In the genomic region with DNA sequence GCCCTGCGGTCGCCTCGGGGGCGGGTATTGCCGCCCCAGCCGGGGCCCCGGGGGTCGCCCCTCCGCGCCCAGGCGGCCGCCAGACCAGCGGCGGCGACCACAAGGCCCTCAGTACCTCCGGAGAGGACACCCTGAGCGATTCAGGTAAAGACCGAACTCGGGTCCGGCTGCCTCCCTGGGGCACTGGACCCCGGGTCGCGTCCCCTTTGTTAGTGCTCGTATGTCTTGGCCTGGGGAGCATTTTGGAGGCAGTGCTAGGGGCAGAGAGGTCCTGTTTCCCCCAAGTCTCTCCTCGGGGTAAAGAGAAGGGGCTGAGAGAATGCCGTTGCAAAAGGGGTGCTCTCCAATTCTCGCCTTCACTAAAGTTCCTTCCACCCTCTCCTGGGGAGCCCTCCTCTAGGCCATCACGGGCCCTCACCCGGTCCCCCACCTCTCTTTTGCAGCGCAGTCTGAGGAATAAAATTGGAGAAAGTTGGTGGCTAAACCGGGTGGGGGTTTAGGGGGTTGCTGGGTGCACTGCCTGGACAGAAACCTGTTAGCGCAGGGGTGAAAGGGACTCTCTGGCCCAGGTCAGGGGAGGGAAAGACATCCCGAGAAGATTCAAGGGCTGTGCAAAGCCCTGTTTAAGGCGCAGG, we compare ENCODE assay signal across 10 cellular contexts. TPM values are rescaled to one million over a fixed set of nuclear protein-coding genes. Genes with fewer than 3 reads are reported as not detected.
DNase-seq lines count a peak whose midpoint lies in the region; ATAC-seq and TF ChIP-seq lines count a peak whose summit lies in the region.
"Had no signal": no experiment of that assay in that cellular context is flagged by ENCODE, and none has a peak within 500 bp of the region (broad histone marks: within the 10 kb centered on the region; RNA-seq: fewer than 3 reads in every experiment).

No MANE protein-coding gene starts in this region.

- peaks cover 38% of the 10 kb centered on the region for H3K27me3 Mint-ChIP-seq in GM23338 (ENCODE audit: insufficient read depth, low read depth, poor library complexity)
- H3K27me3 Mint-ChIP-seq in activated B cell treated with CpG ODN at 0.5 μM for 24 hours: peaks cover 54% of the 10 kb centered on the region
- peaks cover 51% of the 10 kb centered on the region for H3K27me3 Mint-ChIP-seq in stimulated activated naive CD8-positive, alpha-beta T cell treated with anti-CD3 and anti-CD28 coated beads, Interleukin-15, Interleukin-2, amounts not matched to agents 100 ng/mL and 50 ng/mL, for 24 hours

- H3K36me3 ChIP-seq in GM23338 (ENCODE audit: insufficient read depth): peaks cover 39% of the 10 kb centered on the region
- H3K36me3 ChIP-seq in lower lobe of right lung: no peaks in the 10 kb centered on the region

- ATAC-seq in GM23338: no peak
- no peak for ATAC-seq in activated B cell treated with CpG ODN at 0.5 μM for 24 hours (ENCODE audit: low read depth)
- ATAC-seq in lower lobe of right lung: no peak
- no peak for ATAC-seq in GM21381 (IDR thresholded peaks at IDR 0.05; ENCODE audit: unreplicated experiment)
- ATAC-seq in HG02759 (IDR thresholded peaks at IDR 0.05; ENCODE audit: unreplicated experiment): no peak
- no peak for ATAC-seq in GM19397 (IDR thresholded peaks at IDR 0.05; ENCODE audit: unreplicated experiment)

- H3K4me3 ChIP-seq in GM23338 (peak overlapping the region; percentile 100), lower lobe of right lung (peak overlapping the region; percentile 19)

- H3F3A ChIP-seq in GM23338 (replicated peaks; ENCODE audit: low read depth): peaks cover 35% of the 10 kb centered on the region

- peaks cover 46% of the 10 kb centered on the region for H3K4me1 Mint-ChIP-seq in GM23338
- peaks cover 30% of the 10 kb centered on the region for H3K4me1 Mint-ChIP-seq in activated B cell treated with CpG ODN at 0.5 μM for 24 hours
- H3K4me1 Mint-ChIP-seq in stimulated activated naive CD8-positive, alpha-beta T cell treated with anti-CD3 and anti-CD28 coated beads, Interleukin-15, Interleukin-2, amounts not matched to agents 100 ng/mL and 50 ng/mL, for 24 hours (ENCODE audit: low read depth): peaks cover 22% of the 10 kb centered on the region

- POLR2A ChIA-PET in activated B cell treated with CpG ODN at 0.5 μM for 24 hours (lab: Charles Lee): no interaction called here

- no peak for DNase-seq in GM23338 (ENCODE audit: low spot score)
- no peak for DNase-seq in activated B cell treated with CpG ODN at 0.5 μM for 24 hours
- no peak for DNase-seq in lower lobe of right lung
- DNase-seq: SIG-M5 had no signal

- H4K20me1 ChIP-seq in GM23338 (replicated peaks; ENCODE audit: insufficient read depth): peaks cover 32% of the 10 kb centered on the region

- peak overlapping the region; percentile 100 for H3K4me2 ChIP-seq in GM23338

- no peak for TF ChIP-seq CTCF in GM23338 (conservative IDR thresholded peaks at IDR 0.05; ENCODE audit: low read depth in 2 of 2)
- TF ChIP-seq CTCF in activated B cell treated with CpG ODN at 0.5 μM for 24 hours (IDR thresholded peaks at IDR 0.05): no peak
- TF ChIP-seq CTCF in lower lobe of right lung (IDR thresholded peaks at IDR 0.05): no peak

- peaks cover 66% of the 10 kb centered on the region for H3K36me3 Mint-ChIP-seq in GM23338 (ENCODE audit: low read depth)
- H3K36me3 Mint-ChIP-seq in activated B cell treated with CpG ODN at 0.5 μM for 24 hours (ENCODE audit: low read depth): no peaks in the 10 kb centered on the region
- H3K36me3 Mint-ChIP-seq in stimulated activated naive CD8-positive, alpha-beta T cell treated with anti-CD3 and anti-CD28 coated beads, Interleukin-15, Interleukin-2, amounts not matched to agents 100 ng/mL and 50 ng/mL, for 24 hours (ENCODE audit: low read depth): no peaks in the 10 kb centered on the region

- peaks cover 77% of the 10 kb centered on the region for H3K79me2 ChIP-seq in GM23338 (replicated peaks; ENCODE audit: insufficient read depth)

- H3K4me1 ChIP-seq in GM23338 (ENCODE audit: insufficient read depth) (peaks cover 47% of the 10 kb centered on the region), lower lobe of right lung (peaks cover 47% of the 10 kb centered on the region)

- intact Hi-C loops in activated B cell treated with CpG ODN at 0.5 μM for 24 hours (cut with micrococcal nuclease) (no loop called here), lower lobe of right lung (cut with DNase I) (no loop called here)

- H3K27ac ChIP-seq in GM23338 (ENCODE audit: low read depth) (peak overlapping the region; percentile 84; the same call in 1 of the 2 replicates), lower lobe of right lung (no peak overlapping the region)

- no peaks in the 10 kb centered on the region for H3K9me3 ChIP-seq in lower lobe of right lung

- H3K9me3 Mint-ChIP-seq in GM23338: peaks cover 4% of the 10 kb centered on the region; the same call in 2 of the 3 replicates
- H3K9me3 Mint-ChIP-seq in activated B cell treated with CpG ODN at 0.5 μM for 24 hours: no peaks in the 10 kb centered on the region
- no peaks in the 10 kb centered on the region for H3K9me3 Mint-ChIP-seq in stimulated activated naive CD8-positive, alpha-beta T cell treated with anti-CD3 and anti-CD28 coated beads, Interleukin-15, Interleukin-2, amounts not matched to agents 100 ng/mL and 50 ng/mL, for 24 hours

- no peaks in the 10 kb centered on the region for H3K27me3 ChIP-seq in GM23338 (ENCODE audit: insufficient read depth)
- H3K27me3 ChIP-seq in lower lobe of right lung (ENCODE audit: low read depth): peaks cover 43% of the 10 kb centered on the region

- H3K4me3 Mint-ChIP-seq in GM23338: peak overlapping the region; percentile 97
- peak overlapping the region; percentile 15 for H3K4me3 Mint-ChIP-seq in activated B cell treated with CpG ODN at 0.5 μM for 24 hours
- peak overlapping the region; percentile 32 for H3K4me3 Mint-ChIP-seq in stimulated activated naive CD8-positive, alpha-beta T cell treated with anti-CD3 and anti-CD28 coated beads, Interleukin-15, Interleukin-2, amounts not matched to agents 100 ng/mL and 50 ng/mL, for 24 hours

- no peaks in the 10 kb centered on the region for H3K9me2 ChIP-seq in GM23338 (ENCODE audit: insufficient read depth)

- H2AFZ ChIP-seq in GM23338: no peak overlapping the region

- peak overlapping the region; percentile 95 for H3K27ac Mint-ChIP-seq in GM23338
- H3K27ac Mint-ChIP-seq in activated B cell treated with CpG ODN at 0.5 μM for 24 hours: no peak overlapping the region
- H3K27ac Mint-ChIP-seq in stimulated activated naive CD8-positive, alpha-beta T cell treated with anti-CD3 and anti-CD28 coated beads, Interleukin-15, Interleukin-2, amounts not matched to agents 100 ng/mL and 50 ng/mL, for 24 hours: no peak overlapping the region

- CTCF ChIA-PET in activated B cell treated with CpG ODN at 0.5 μM for 24 hours (lab: Charles Lee): no interaction called here

TF ChIP-seq in GM23338, 12 proteins besides CTCF, POLR2A, EP300 and RAD21:
- TF ChIP-seq ZNF331 (CRISPR knock-in tag; IDR thresholded peaks at IDR 0.05; ENCODE audit: low read depth) (no peak), POLR2AphosphoS5 (IDR thresholded peaks at IDR 0.05; ENCODE audit: low read depth) (peak; percentile 18; the same call in 1 of the 2 replicates), EZH2phosphoT487 (IDR thresholded peaks at IDR 0.05; ENCODE audit: unreplicated experiment) (no peak)
- TF ChIP-seq, protein P1, sequence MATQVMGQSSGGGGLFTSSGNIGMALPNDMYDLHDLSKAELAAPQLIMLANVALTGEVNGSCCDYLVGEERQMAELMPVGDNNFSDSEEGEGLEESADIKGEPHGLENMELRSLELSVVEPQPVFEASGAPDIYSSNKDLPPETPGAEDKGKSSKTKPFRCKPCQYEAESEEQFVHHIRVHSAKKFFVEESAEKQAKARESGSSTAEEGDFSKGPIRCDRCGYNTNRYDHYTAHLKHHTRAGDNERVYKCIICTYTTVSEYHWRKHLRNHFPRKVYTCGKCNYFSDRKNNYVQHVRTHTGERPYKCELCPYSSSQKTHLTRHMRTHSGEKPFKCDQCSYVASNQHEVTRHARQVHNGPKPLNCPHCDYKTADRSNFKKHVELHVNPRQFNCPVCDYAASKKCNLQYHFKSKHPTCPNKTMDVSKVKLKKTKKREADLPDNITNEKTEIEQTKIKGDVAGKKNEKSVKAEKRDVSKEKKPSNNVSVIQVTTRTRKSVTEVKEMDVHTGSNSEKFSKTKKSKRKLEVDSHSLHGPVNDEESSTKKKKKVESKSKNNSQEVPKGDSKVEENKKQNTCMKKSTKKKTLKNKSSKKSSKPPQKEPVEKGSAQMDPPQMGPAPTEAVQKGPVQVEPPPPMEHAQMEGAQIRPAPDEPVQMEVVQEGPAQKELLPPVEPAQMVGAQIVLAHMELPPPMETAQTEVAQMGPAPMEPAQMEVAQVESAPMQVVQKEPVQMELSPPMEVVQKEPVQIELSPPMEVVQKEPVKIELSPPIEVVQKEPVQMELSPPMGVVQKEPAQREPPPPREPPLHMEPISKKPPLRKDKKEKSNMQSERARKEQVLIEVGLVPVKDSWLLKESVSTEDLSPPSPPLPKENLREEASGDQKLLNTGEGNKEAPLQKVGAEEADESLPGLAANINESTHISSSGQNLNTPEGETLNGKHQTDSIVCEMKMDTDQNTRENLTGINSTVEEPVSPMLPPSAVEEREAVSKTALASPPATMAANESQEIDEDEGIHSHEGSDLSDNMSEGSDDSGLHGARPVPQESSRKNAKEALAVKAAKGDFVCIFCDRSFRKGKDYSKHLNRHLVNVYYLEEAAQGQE (IDR thresholded peaks at IDR 0.05; ENCODE audit: unreplicated experiment): no peak

RNA-seq across cellular contexts. Expression of gene MYCN, which starts 2.5 kb away (rescaled TPM):
- 145 and 161 TPM in 2 replicates for total RNA-seq in GM23338 (2014; rRNA removed; shearing (Covaris generic))
- 50.8 and 60.8 TPM in 2 replicates for polyA plus RNA-seq in GM23338 (2016; fragmentation: Nextera tagmentation; extraction: Ambion mirVana)
- total RNA-seq in activated B cell treated with CpG ODN at 0.5 μM for 24 hours: not detected in 2 replicates
- 0.68 TPM for total RNA-seq in lower lobe of right lung
- total RNA-seq: M059J, renal cortical epithelial cell had no signal

Comparison
In these comparisons a context has a peak if more than half of its experiments do, and no peak if none do; other contexts are left out.
1. H3K4me3 Mint-ChIP-seq: peak in every context shown above with its lines; median percentile 97 in GM23338; 32 in stimulated activated naive CD8-positive, alpha-beta T cell treated with anti-CD3 and anti-CD28 coated beads, Interleukin-15, Interleukin-2, amounts not matched to agents 100 ng/mL and 50 ng/mL, for 24 hours; 15 in activated B cell treated with CpG ODN at 0.5 μM for 24 hours.
2. RNA of gene MYCN, which starts 2.5 kb away (total RNA-seq): 145 to 161 TPM in GM23338; 0.68 TPM in lower lobe of right lung (single experiment) and not detected in activated B cell treated with CpG ODN at 0.5 μM for 24 hours; every median in the first group is over 10 times any median in the second.